In genomic region chr3:172644258-172644657, GRCh38 we compare ENCODE assay signal across 31 cellular contexts.
"Had no signal": no experiment of that assay in that cellular context is flagged by ENCODE, and none has a peak within 500 bp of the region (broad histone marks: within the 10 kb centered on the region; RNA-seq: fewer than 3 reads in every experiment).

No MANE protein-coding gene starts in this region.

- DNase-seq: activated B cell treated with CpG ODN at 0.5 μM for 24 hours; activated CD4-positive, alpha-beta memory T cell treated with anti-CD3 and anti-CD28 coated beads for 36 hours; activated CD4-positive, alpha-beta T cell treated with anti-CD3 and anti-CD28 coated beads for 4 hours; activated CD4-positive, alpha-beta T cell treated with anti-CD3 and anti-CD28 coated beads, Interleukin-2, amount 10 ng/mL, durations not matched to agents 24 days and 14 days; activated CD4-positive, alpha-beta T cell treated with anti-CD3 and anti-CD28 coated beads, Interleukin-2, amount 50 U/mL, for 1 hour; activated CD4-positive, alpha-beta T cell treated with anti-CD3 and anti-CD28 coated beads, Interleukin-2, amount 50 U/mL, for 4 hours; activated CD4-positive, CD25-positive, alpha-beta regulatory T cell treated with anti-CD3 and anti-CD28 coated beads, Interleukin-2, amount 50 U/mL, for 72 hours; activated CD8-positive, alpha-beta memory T cell treated with anti-CD3 and anti-CD28 coated beads, Interleukin-2, amount 50 U/mL, for 4 hours; activated CD8-positive, alpha-beta T cell treated with anti-CD3 and anti-CD28 coated beads for 36 hours; activated effector memory CD4-positive, alpha-beta T cell treated with anti-CD3 and anti-CD28 coated beads, Interleukin-2, amount 50 U/mL, for 16 hours; activated gamma-delta T cell treated with Interleukin-2 at 50 U/mL for 16 hours; activated naive CD4-positive, alpha-beta T cell; activated naive CD4-positive, alpha-beta T cell treated with anti-CD3 and anti-CD28 coated beads for 36 hours; activated naive CD4-positive, alpha-beta T cell treated with anti-CD3 and anti-CD28 coated beads, Interleukin-2, amount 50 U/mL, for 16 hours; activated naive CD8-positive, alpha-beta T cell treated with anti-CD3 and anti-CD28 coated beads for 36 hours; activated T-cell treated with anti-CD3 and anti-CD28 coated beads for 4 hours; activated T-cell treated with anti-CD3 and anti-CD28 coated beads, Interleukin-2, amount 50 U/mL, for 1 hour; activated T-cell treated with anti-CD3 and anti-CD28 coated beads, Interleukin-2, amount 50 U/mL, for 4 hours; activated T-cell treated with anti-CD3 and anti-CD28 coated beads, Interleukin-2, amount 50 U/mL, for 72 hours; adrenal gland; amniotic stem cell; aorta; body of pancreas; brain microvascular endothelial cell; central memory CD4-positive, alpha-beta T cell; T-helper 1 cell; T-helper 2 cell; T-helper 9 cell had no signal

- H3K27me3 ChIP-seq: adrenal gland, body of pancreas, brain microvascular endothelial cell, breast epithelium had no signal

- ATAC-seq: activated CD8-positive, alpha-beta T cell treated with anti-CD3 and anti-CD28 coated beads for 36 hours; activated naive CD4-positive, alpha-beta T cell treated with anti-CD3 and anti-CD28 coated beads, Interleukin-2, amount 50 U/mL, for 72 hours; activated T-cell treated with anti-CD3 and anti-CD28 coated beads, Interleukin-2, amount 50 U/mL, for 4 hours; activated T-cell treated with anti-CD3 and anti-CD28 coated beads, Interleukin-2, amount 50 U/mL, for 72 hours; activated T-helper 17 cell treated with anti-CD3 and anti-CD28 coated beads, Interleukin-2, amount 50 U/mL, for 72 hours; body of pancreas had no signal

- H3K4me3 ChIP-seq: adrenal gland, body of pancreas, breast epithelium had no signal

- H3K36me3 ChIP-seq: adrenal gland, brain microvascular endothelial cell, breast epithelium had no signal

- H3K27ac ChIP-seq: adrenal gland, body of pancreas, brain microvascular endothelial cell, breast epithelium had no signal

- H3K4me1 ChIP-seq: breast epithelium had no signal

- H3K9me3 ChIP-seq: adrenal gland, body of pancreas, breast epithelium had no signal
